16 cellular contexts compared by ENCODE assay signal in genomic region chr6:34565722-34566137, GRCh38. TPM values are rescaled to one million over a fixed set of nuclear protein-coding genes. Genes with fewer than 3 reads are reported as not detected.
DNase-seq lines count a peak whose midpoint lies in the region; ATAC-seq, FAIRE-seq and TF ChIP-seq lines count a peak whose summit lies in the region.
"Had no signal": no experiment of that assay in that cellular context is flagged by ENCODE, and none has a peak within 500 bp of the region (broad histone marks: within the 10 kb centered on the region; RNA-seq: fewer than 3 reads in every experiment).

No MANE protein-coding gene starts in this region.

- 82% methylated on average over 5 of the region's 5 CpGs; no CpG with 5 or more reads in 1 of the 2 experiments for WGBS in H1 (ENCODE audit: extremely low coverage in 1 of 2, insufficient coverage in 1 of 2, insufficient read length in 1 of 2, insufficient replicate concordance in 2 of 2, low coverage in 1 of 2, low lambda C conversion rate in 2 of 2, missing lambda C conversion rate in 1 of 2), 2 experiments

- BruUV-seq in PC-3 (replicated peaks; lab: Mats Ljungman, UMichigan): no TSS peak

- no peaks in the 10 kb centered on the region for H3K9me3 Mint-ChIP-seq in CD8-positive, alpha-beta T cell
- H3K9me3 Mint-ChIP-seq in effector memory CD8-positive, alpha-beta T cell: no peaks in the 10 kb centered on the region
- H3K9me3 Mint-ChIP-seq: IgD-negative memory B cell had no signal

- no peak overlapping the region for H2BK5ac ChIP-seq in H1 (ENCODE audit: low read depth, low read length)

- H3K9ac ChIP-seq in PC-3 (ENCODE audit: low read length) (no peak overlapping the region), H1 (replicated peaks in 1 of 4; ENCODE audit: extremely low read depth in 1 of 4, low read depth in 3 of 4, low read length in 3 of 4) (no peak overlapping the region)

- no peak for TF ChIP-seq POLR2A in H1 (IDR thresholded peaks at IDR 0.05; ENCODE audit: control extremely low read depth in 1 of 2, low read depth in 2 of 2, low read length in 2 of 2)

- H3K27me3 Mint-ChIP-seq in CD8-positive, alpha-beta T cell (ENCODE audit: low read depth): peaks cover 12% of the 10 kb centered on the region
- H3K27me3 Mint-ChIP-seq in effector memory CD8-positive, alpha-beta T cell: peaks cover 31 to 57% of the 10 kb centered on the region in 2 donors

- H3K79me2 ChIP-seq in DOHH2 (ENCODE audit: control insufficient read depth, low read length) (no peaks in the 10 kb centered on the region), PC-3 (ENCODE audit: low read length) (no peaks in the 10 kb centered on the region), H1 (ENCODE audit: control insufficient read depth in 1 of 2, insufficient read depth in 2 of 2, low read length in 2 of 2) (no peaks in the 10 kb centered on the region)

- no peak for FAIRE-seq in H1 (lab: Jason Lieb, UNC)
- FAIRE-seq: GM12891 had no signal

- H3F3A ChIP-seq in DOHH2 (ENCODE audit: control insufficient read depth, insufficient read depth) (no peaks in the 10 kb centered on the region), PC-3 (ENCODE audit: low read length, unreplicated experiment) (no peaks in the 10 kb centered on the region)

- no peak overlapping the region for H3K4me3 Mint-ChIP-seq in CD8-positive, alpha-beta T cell
- no peak overlapping the region for H3K4me3 Mint-ChIP-seq in effector memory CD8-positive, alpha-beta T cell

- CTCF ChIA-PET in PC-3 (lab: Charles Lee): no interaction called here
- CTCF ChIA-PET in H1 (lab: Charles Lee; ENCODE audit: partially characterized antibody): interaction anchor here (0.6 to 3.7 kb wide), 7 partner anchors 9 to 145 kb away, joined by 3 to 20 read pairs (median 4); no protein-coding TSS in a partner anchor
- CTCF ChIA-PET in CD8-positive, alpha-beta T cell (lab: Charles Lee): no interaction called here

- no peak for TF ChIP-seq EP300 in H1 (IDR thresholded peaks at IDR 0.05; ENCODE audit: borderline replicate concordance in 1 of 2, low read depth in 2 of 2, low read length in 2 of 2)

- H2BK15ac ChIP-seq in H1 (ENCODE audit: low read length): no peak overlapping the region

- no peaks in the 10 kb centered on the region for H3K23me2 ChIP-seq in H1 (ENCODE audit: low read depth, low read length)

- no peak overlapping the region for H3K18ac ChIP-seq in H1 (ENCODE audit: extremely low read depth, low read length)

- POLR2A ChIA-PET in PC-3 (lab: Charles Lee; ENCODE audit: unreplicated experiment): no interaction called here
- POLR2A ChIA-PET in H1 (lab: Charles Lee; ENCODE audit: partially characterized antibody): no interaction called here
- POLR2A ChIA-PET in CD8-positive, alpha-beta T cell (lab: Charles Lee): no interaction called here

- H3K36me3 ChIP-seq in DOHH2 (ENCODE audit: control insufficient read depth, low read length) (no peaks in the 10 kb centered on the region), PC-3 (ENCODE audit: low read depth, low read length) (no peaks in the 10 kb centered on the region), H1 (ENCODE audit: control insufficient read depth in 2 of 4, insufficient read depth in 4 of 4, low read length in 3 of 4) (no peaks in the 10 kb centered on the region)
- H3K36me3 ChIP-seq in CD8-positive, alpha-beta T cell (ENCODE audit: insufficient read depth, low read length): no peaks in the 10 kb centered on the region

- TF ChIP-seq RAD21 in H1 (IDR thresholded peaks at IDR 0.05 in 1 of 2, conservative IDR thresholded peaks at IDR 0.05 in 1 of 2; ENCODE audit: low read depth in 2 of 2, low read length in 2 of 2): peak; percentile 13 to 19; a peak in 1 of 4 replicates

- H3K56ac ChIP-seq in H1 (replicated peaks; ENCODE audit: insufficient read length, low read depth, low read length): no peak overlapping the region

- H3K4ac ChIP-seq in H1 (replicated peaks; ENCODE audit: insufficient read length, low read depth, low read length): no peak overlapping the region

- intact Hi-C loops in PC-3 (cut with micrococcal nuclease): no loop called here
- intact Hi-C loops in CD8-positive, alpha-beta T cell (cut with DNase I, micrococcal nuclease): no loop called here

- H4K20me1 ChIP-seq in DOHH2 (ENCODE audit: control insufficient read depth, insufficient read depth, low read depth, low read length) (no peaks in the 10 kb centered on the region), PC-3 (ENCODE audit: low read length) (no peaks in the 10 kb centered on the region), H1 (replicated peaks in 1 of 2; ENCODE audit: control insufficient read depth in 1 of 2, insufficient read depth in 2 of 2, low read length in 2 of 2) (no peaks in the 10 kb centered on the region)

- H3K4me1 Mint-ChIP-seq in CD8-positive, alpha-beta T cell (ENCODE audit: low read depth): no peaks in the 10 kb centered on the region
- H3K4me1 Mint-ChIP-seq in effector memory CD8-positive, alpha-beta T cell (ENCODE audit: low read depth in 2 of 2): peaks cover 0 to 5% of the 10 kb centered on the region in 2 donors

- no peak overlapping the region for H3K27ac ChIP-seq in DOHH2 (ENCODE audit: low read depth, low read length)
- no peak overlapping the region for H3K27ac ChIP-seq in PC-3 (ENCODE audit: low read length)
- H3K27ac ChIP-seq in H1 (ENCODE audit: low read depth, low read length): no peak overlapping the region
- H3K27ac ChIP-seq in CD8-positive, alpha-beta T cell (ENCODE audit: low read depth, low read length): no peak overlapping the region

- no peaks in the 10 kb centered on the region for H3K36me3 Mint-ChIP-seq in CD8-positive, alpha-beta T cell
- H3K36me3 Mint-ChIP-seq in effector memory CD8-positive, alpha-beta T cell (ENCODE audit: insufficient read depth): peaks cover 11% of the 10 kb centered on the region
- H3K36me3 Mint-ChIP-seq: IgD-negative memory B cell had no signal

- H3K9me3 ChIP-seq in DOHH2 (ENCODE audit: control insufficient read depth, insufficient read depth, low read length) (no peaks in the 10 kb centered on the region), PC-3 (ENCODE audit: low read length) (no peaks in the 10 kb centered on the region), H1 (ENCODE audit: insufficient read depth in 2 of 2, low read depth in 1 of 2, low read length in 1 of 2) (no peaks in the 10 kb centered on the region)
- H3K9me3 ChIP-seq in CD8-positive, alpha-beta T cell (ENCODE audit: low read length): no peaks in the 10 kb centered on the region

- no peak overlapping the region for H3K23ac ChIP-seq in H1 (ENCODE audit: insufficient read length)

- H3K27ac Mint-ChIP-seq in CD8-positive, alpha-beta T cell: no peak overlapping the region
- H3K27ac Mint-ChIP-seq in effector memory CD8-positive, alpha-beta T cell: no peak overlapping the region

- H2BK20ac ChIP-seq in H1 (ENCODE audit: low read length): no peak overlapping the region

- no peak overlapping the region for H2AK5ac ChIP-seq in H1 (ENCODE audit: low read depth, low read length)

- H3K27me3 ChIP-seq in DOHH2 (ENCODE audit: control insufficient read depth, low read length) (peaks cover 4% of the 10 kb centered on the region; the same call in 1 of the 2 replicates), PC-3 (ENCODE audit: low read length) (no peaks in the 10 kb centered on the region), H1 (replicated peaks in 1 of 4; ENCODE audit: control insufficient read depth in 3 of 4, extremely low read depth in 1 of 4, insufficient read depth in 3 of 4, low read length in 3 of 4) (no peaks in the 10 kb centered on the region)
- H3K27me3 ChIP-seq in CD8-positive, alpha-beta T cell (ENCODE audit: insufficient read depth, low read length): no peaks in the 10 kb centered on the region

- DNase-seq in NCI-H1105 (lab: John Stamatoyannopoulos, UW): peak; percentile 2
- DNase-seq in NCI-H1105 treated with DMSO at 0.1 percent for 48 hours (lab: John Stamatoyannopoulos, UW): no peak
- DNase-seq in PC-3: no peak
- no peak for DNase-seq in H1 (ENCODE audit: low read depth in 1 of 2, low spot score in 2 of 2)
- no peak for DNase-seq in CD8-positive, alpha-beta T cell
- DNase-seq in effector memory CD8-positive, alpha-beta T cell: no peak
- no peak for DNase-seq in NCI-H524 treated with DMSO at 0.1 percent for 48 hours (lab: John Stamatoyannopoulos, UW)
- DNase-seq: 8988T, C1 segment of cervical spinal cord, COR-L47, NCI-H187 treated with DMSO at 0.1 percent for 48 hours, NCI-H2227 treated with DMSO at 0.1 percent for 48 hours, RPMI8226 had no signal

- H3K79me1 ChIP-seq in H1 (ENCODE audit: low read depth, low read length): no peaks in the 10 kb centered on the region

- no peak overlapping the region for H3K14ac ChIP-seq in H1 (ENCODE audit: insufficient read length)

- H3K4me1 ChIP-seq in DOHH2 (ENCODE audit: control insufficient read depth, low read length) (no peaks in the 10 kb centered on the region), PC-3 (ENCODE audit: insufficient read depth, low read length) (no peaks in the 10 kb centered on the region), H1 (replicated peaks in 1 of 4; ENCODE audit: control insufficient read depth in 3 of 4, insufficient read depth in 4 of 4, low read length in 3 of 4) (peaks cover 0 to 15% (median 9%) of the 10 kb centered on the region in 4 experiments; a peak in 6 of 7 replicates)
- H3K4me1 ChIP-seq in CD8-positive, alpha-beta T cell (ENCODE audit: insufficient read depth, low read length): no peaks in the 10 kb centered on the region

- H3K9me2 ChIP-seq in DOHH2 (replicated peaks; ENCODE audit: control insufficient read depth, low read length) (no peaks in the 10 kb centered on the region), PC-3 (replicated peaks; ENCODE audit: low read length) (no peaks in the 10 kb centered on the region)

- no peak overlapping the region for H4K8ac ChIP-seq in H1 (ENCODE audit: extremely low read depth, insufficient read depth, low read length)

- peak overlapping the region; percentile 16 for H4K91ac ChIP-seq in H1 (replicated peaks; ENCODE audit: insufficient read length, low read length)

- H3K4me3 ChIP-seq in DOHH2 (ENCODE audit: low read length): no peak overlapping the region
- no peak overlapping the region for H3K4me3 ChIP-seq in PC-3 (ENCODE audit: low read length)
- no peak overlapping the region for H3K4me3 ChIP-seq in H1 (ENCODE audit: extremely low read depth in 1 of 4, insufficient read depth in 2 of 4, low read depth in 3 of 4, low read length in 4 of 4)
- H3K4me3 ChIP-seq in CD8-positive, alpha-beta T cell (ENCODE audit: low read depth, low read length): no peak overlapping the region

- TF ChIP-seq CTCF in DOHH2 (IDR thresholded peaks at IDR 0.05; ENCODE audit: low read depth, low read length, poor library complexity, severe bottlenecking) (peak; percentile 17), PC-3 (conservative IDR thresholded peaks at IDR 0.05; ENCODE audit: low read depth, low read length) (0 out of 2 replicates have a peak, but pooled peaks have one; percentile 16), H1 (IDR thresholded peaks at IDR 0.05; ENCODE audit: control extremely low read depth in 1 of 3, insufficient read depth in 1 of 3, low read depth in 1 of 3, low read length in 3 of 3) (peak in 1 of 3 experiments; percentile 14; a peak in 1 of 4 replicates)
- TF ChIP-seq CTCF in CD8-positive, alpha-beta T cell (IDR thresholded peaks at IDR 0.05): no peak

- ATAC-seq in PC-3: no peak
- no peak for ATAC-seq in CD8-positive, alpha-beta T cell
- ATAC-seq in effector memory CD8-positive, alpha-beta T cell (replicated peaks): no peak

- H3K4me2 ChIP-seq in DOHH2 (ENCODE audit: low read length) (no peak overlapping the region), PC-3 (ENCODE audit: low read length) (no peak overlapping the region), H1 (ENCODE audit: insufficient read depth in 1 of 2, low read depth in 2 of 2, low read length in 2 of 2) (no peak overlapping the region)

- no peak overlapping the region for H2BK12ac ChIP-seq in H1 (ENCODE audit: low read depth, low read length)

- H2BK120ac ChIP-seq in H1 (replicated peaks; ENCODE audit: low read depth, low read length): no peak overlapping the region

- no peak overlapping the region for H4K5ac ChIP-seq in H1 (ENCODE audit: insufficient read length, low read depth, low read length)

- no peak overlapping the region for H2AFZ ChIP-seq in PC-3 (ENCODE audit: low read length)
- H2AFZ ChIP-seq in H1 (ENCODE audit: low read length): no peak overlapping the region

RNA-seq across cellular contexts. Expression of gene SPDEF, which starts 9.6 kb away (rescaled TPM):
- 190 and 205 TPM in 2 replicates for total RNA-seq in PC-3 (2014; rRNA removed)
- total RNA-seq in H1 (2021; fragmentation: NEBNext Ultra II Directional; extraction: Animal tissue kit (Norgen Biotek cat#: 25700)): 0.15 TPM in 1 of 2 replicates, not detected in the other
- 0.30 TPM in 2 replicates for polyA plus RNA-seq in H1 (2011; rRNA removed)
- polyA plus RNA-seq in H1 (2011; cell fraction: cytosol; rRNA removed): 0.45 TPM
- polyA plus RNA-seq in H1 (2011; cell fraction: nucleus; rRNA removed): 0.87 TPM
- polyA plus RNA-seq in H1 (2012, experiment 1 of 2): 0.15 to 0.36 TPM (median 0.19 TPM) in 3 of 4 replicates, not detected in the other
- not detected for polyA plus RNA-seq in H1 (2012, experiment 2 of 2)
- polyA plus RNA-seq in H1 (2013, experiment 1 of 2): 0.06 TPM
- polyA plus RNA-seq in H1 (2013, experiment 2 of 2): 0.06 TPM
- polyA minus RNA-seq in H1 (2011; rRNA and poly(A)+ RNA removed): not detected in 2 replicates
- not detected for polyA minus RNA-seq in H1 (2011; cell fraction: cytosol; rRNA and poly(A)+ RNA removed)
- polyA minus RNA-seq in H1 (2011; cell fraction: nucleus; rRNA and poly(A)+ RNA removed): 0.40 TPM
- under 1 TPM; 0.22 to 0.43 TPM for total RNA-seq in CD8-positive, alpha-beta T cell
- polyA plus RNA-seq: IgD-negative memory B cell had no signal

Comparison
In these comparisons a context has a peak if more than half of its experiments do, and no peak if none do; other contexts are left out.
1. RNA of gene SPDEF, which starts 9.6 kb away (total RNA-seq): 190 to 205 TPM in PC-3; 0.22 to 0.43 TPM in CD8-positive, alpha-beta T cell and 0.15 TPM in H1; every median in the first group is over 100 times any median in the second.